In the genomic region with DNA sequence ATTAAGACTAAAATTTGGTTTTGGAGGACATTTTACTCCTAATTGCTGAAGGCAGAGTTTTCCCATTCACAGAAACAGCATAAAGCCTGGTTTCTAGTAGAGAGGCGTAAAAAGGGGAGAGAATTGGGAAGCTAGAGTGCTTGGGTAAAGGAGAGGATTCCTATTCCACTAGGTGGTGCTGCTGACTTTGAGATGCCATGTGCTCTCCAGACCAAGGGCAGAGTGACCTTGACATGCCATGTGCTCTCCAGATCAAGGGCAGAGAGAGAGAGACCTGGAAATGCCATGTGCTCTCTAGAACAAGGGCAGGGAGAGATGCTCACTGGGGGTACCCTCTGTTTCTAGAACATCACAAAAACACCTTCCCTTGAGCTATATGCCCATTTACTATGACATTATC, we compare ENCODE assay signal across 1 cellular context.
TF ChIP-seq lines count a peak whose summit lies in the region.

No MANE protein-coding gene starts in this region.

TF ChIP-seq in GM23338, 12 proteins besides CTCF, POLR2A, EP300 and RAD21 (continued from another document):
- TF ChIP-seq, protein P1, sequence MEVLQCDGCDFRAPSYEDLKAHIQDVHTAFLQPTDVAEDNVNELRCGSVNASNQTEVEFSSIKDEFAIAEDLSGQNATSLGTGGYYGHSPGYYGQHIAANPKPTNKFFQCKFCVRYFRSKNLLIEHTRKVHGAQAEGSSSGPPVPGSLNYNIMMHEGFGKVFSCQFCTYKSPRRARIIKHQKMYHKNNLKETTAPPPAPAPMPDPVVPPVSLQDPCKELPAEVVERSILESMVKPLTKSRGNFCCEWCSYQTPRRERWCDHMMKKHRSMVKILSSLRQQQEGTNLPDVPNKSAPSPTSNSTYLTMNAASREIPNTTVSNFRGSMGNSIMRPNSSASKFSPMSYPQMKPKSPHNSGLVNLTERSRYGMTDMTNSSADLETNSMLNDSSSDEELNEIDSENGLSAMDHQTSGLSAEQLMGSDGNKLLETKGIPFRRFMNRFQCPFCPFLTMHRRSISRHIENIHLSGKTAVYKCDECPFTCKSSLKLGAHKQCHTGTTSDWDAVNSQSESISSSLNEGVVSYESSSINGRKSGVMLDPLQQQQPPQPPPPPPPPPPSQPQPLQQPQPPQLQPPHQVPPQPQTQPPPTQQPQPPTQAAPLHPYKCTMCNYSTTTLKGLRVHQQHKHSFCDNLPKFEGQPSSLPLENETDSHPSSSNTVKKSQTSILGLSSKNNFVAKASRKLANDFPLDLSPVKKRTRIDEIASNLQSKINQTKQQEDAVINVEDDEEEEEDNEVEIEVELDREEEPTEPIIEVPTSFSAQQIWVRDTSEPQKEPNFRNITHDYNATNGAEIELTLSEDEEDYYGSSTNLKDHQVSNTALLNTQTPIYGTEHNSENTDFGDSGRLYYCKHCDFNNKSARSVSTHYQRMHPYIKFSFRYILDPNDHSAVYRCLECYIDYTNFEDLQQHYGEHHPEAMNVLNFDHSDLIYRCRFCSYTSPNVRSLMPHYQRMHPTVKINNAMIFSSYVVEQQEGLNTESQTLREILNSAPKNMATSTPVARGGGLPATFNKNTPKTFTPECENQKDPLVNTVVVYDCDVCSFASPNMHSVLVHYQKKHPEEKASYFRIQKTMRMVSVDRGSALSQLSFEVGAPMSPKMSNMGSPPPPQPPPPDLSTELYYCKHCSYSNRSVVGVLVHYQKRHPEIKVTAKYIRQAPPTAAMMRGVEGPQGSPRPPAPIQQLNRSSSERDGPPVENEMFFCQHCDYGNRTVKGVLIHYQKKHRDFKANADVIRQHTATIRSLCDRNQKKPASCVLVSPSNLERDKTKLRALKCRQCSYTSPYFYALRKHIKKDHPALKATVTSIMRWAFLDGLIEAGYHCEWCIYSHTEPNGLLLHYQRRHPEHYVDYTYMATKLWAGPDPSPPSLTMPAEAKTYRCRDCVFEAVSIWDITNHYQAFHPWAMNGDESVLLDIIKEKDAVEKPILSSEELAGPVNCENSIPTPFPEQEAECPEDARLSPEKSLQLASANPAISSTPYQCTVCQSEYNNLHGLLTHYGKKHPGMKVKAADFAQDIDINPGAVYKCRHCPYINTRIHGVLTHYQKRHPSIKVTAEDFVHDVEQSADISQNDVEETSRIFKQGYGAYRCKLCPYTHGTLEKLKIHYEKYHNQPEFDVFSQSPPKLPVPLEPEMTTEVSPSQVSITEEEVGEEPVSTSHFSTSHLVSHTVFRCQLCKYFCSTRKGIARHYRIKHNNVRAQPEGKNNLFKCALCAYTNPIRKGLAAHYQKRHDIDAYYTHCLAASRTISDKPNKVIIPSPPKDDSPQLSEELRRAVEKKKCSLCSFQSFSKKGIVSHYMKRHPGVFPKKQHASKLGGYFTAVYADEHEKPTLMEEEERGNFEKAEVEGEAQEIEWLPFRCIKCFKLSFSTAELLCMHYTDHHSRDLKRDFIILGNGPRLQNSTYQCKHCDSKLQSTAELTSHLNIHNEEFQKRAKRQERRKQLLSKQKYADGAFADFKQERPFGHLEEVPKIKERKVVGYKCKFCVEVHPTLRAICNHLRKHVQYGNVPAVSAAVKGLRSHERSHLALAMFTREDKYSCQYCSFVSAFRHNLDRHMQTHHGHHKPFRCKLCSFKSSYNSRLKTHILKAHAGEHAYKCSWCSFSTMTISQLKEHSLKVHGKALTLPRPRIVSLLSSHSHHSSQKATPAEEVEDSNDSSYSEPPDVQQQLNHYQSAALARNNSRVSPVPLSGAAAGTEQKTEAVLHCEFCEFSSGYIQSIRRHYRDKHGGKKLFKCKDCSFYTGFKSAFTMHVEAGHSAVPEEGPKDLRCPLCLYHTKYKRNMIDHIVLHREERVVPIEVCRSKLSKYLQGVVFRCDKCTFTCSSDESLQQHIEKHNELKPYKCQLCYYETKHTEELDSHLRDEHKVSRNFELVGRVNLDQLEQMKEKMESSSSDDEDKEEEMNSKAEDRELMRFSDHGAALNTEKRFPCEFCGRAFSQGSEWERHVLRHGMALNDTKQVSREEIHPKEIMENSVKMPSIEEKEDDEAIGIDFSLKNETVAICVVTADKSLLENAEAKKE (CRISPR knock-in tag; IDR thresholded peaks at IDR 0.05) = no peak
- TF ChIP-seq, protein P2, sequence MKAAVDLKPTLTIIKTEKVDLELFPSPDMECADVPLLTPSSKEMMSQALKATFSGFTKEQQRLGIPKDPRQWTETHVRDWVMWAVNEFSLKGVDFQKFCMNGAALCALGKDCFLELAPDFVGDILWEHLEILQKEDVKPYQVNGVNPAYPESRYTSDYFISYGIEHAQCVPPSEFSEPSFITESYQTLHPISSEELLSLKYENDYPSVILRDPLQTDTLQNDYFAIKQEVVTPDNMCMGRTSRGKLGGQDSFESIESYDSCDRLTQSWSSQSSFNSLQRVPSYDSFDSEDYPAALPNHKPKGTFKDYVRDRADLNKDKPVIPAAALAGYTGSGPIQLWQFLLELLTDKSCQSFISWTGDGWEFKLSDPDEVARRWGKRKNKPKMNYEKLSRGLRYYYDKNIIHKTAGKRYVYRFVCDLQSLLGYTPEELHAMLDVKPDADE (IDR thresholded peaks at IDR 0.05) = no peak
- TF ChIP-seq JUNB (IDR thresholded peaks at IDR 0.05; ENCODE audit: unreplicated experiment) = no peak
- TF ChIP-seq, protein P3, sequence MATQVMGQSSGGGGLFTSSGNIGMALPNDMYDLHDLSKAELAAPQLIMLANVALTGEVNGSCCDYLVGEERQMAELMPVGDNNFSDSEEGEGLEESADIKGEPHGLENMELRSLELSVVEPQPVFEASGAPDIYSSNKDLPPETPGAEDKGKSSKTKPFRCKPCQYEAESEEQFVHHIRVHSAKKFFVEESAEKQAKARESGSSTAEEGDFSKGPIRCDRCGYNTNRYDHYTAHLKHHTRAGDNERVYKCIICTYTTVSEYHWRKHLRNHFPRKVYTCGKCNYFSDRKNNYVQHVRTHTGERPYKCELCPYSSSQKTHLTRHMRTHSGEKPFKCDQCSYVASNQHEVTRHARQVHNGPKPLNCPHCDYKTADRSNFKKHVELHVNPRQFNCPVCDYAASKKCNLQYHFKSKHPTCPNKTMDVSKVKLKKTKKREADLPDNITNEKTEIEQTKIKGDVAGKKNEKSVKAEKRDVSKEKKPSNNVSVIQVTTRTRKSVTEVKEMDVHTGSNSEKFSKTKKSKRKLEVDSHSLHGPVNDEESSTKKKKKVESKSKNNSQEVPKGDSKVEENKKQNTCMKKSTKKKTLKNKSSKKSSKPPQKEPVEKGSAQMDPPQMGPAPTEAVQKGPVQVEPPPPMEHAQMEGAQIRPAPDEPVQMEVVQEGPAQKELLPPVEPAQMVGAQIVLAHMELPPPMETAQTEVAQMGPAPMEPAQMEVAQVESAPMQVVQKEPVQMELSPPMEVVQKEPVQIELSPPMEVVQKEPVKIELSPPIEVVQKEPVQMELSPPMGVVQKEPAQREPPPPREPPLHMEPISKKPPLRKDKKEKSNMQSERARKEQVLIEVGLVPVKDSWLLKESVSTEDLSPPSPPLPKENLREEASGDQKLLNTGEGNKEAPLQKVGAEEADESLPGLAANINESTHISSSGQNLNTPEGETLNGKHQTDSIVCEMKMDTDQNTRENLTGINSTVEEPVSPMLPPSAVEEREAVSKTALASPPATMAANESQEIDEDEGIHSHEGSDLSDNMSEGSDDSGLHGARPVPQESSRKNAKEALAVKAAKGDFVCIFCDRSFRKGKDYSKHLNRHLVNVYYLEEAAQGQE (IDR thresholded peaks at IDR 0.05; ENCODE audit: unreplicated experiment) = no peak
- no peak for TF ChIP-seq EZH2phosphoT487 (IDR thresholded peaks at IDR 0.05; ENCODE audit: unreplicated experiment)
- no peak for TF ChIP-seq POLR2AphosphoS5 (IDR thresholded peaks at IDR 0.05; ENCODE audit: low read depth)
- TF ChIP-seq ZNF114 (CRISPR knock-in tag; IDR thresholded peaks at IDR 0.05) = no peak
